1 cellular context compared by ENCODE assay signal in genomic region chr9:129948626-129949025, GRCh38.
A peak's percentile ranks its signal among the peaks of the same experiment; 100 is the strongest.
TF ChIP-seq lines count a peak whose summit lies in the region.

No MANE protein-coding gene starts in this region.

TF ChIP-seq in K562, 482 proteins besides CTCF, POLR2A, EP300 and RAD21:
- peak; percentile 64 for TF ChIP-seq DACH1 (IDR thresholded peaks at IDR 0.05; ENCODE audit: partially characterized antibody)
